1 cellular context compared by ENCODE assay signal in the genomic region with DNA sequence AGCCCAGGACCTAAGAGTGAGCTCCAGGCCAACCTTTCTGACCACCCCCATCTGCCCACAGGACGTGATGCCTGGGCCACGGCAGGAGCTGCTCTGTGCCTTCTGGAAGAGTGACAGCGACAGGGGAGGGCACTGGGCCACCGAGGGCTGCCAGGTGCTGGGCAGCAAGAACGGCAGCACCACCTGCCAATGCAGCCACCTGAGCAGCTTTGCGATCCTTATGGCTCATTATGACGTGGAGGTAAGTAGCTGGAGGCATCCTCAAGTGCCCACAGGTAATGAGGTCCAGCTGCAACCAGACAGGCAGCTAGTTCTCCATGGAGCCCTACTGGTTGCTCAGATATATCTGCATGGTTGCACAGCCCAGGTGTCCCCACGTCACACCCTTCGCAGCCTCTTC.
TF ChIP-seq lines count a peak whose summit lies in the region.

No MANE protein-coding gene starts in this region.

TF ChIP-seq in GM12878, 131 proteins besides CTCF, POLR2A, EP300 and RAD21:
- TF ChIP-seq ZZZ3 (IDR thresholded peaks at IDR 0.05; ENCODE audit: control insufficient read depth, insufficient read length, low read depth) = no peak
- no peak for TF ChIP-seq ZNF24 (IDR thresholded peaks at IDR 0.05)
- TF ChIP-seq CREB1 (IDR thresholded peaks at IDR 0.05; ENCODE audit: low read depth) = no peak
- TF ChIP-seq EZH2 (IDR thresholded peaks at IDR 0.05; ENCODE audit: borderline replicate concordance, control insufficient read depth, low read depth, low read length) = no peak
- peak; percentile 57; the same call in 1 of the 2 replicates for TF ChIP-seq POLR2AphosphoS5 (IDR thresholded peaks at IDR 0.05; ENCODE audit: low read length)
- TF ChIP-seq JUND (IDR thresholded peaks at IDR 0.05; ENCODE audit: low read depth, low read length) = no peak
